Comparison of ENCODE assay signal across 8 cellular contexts in the genomic region with DNA sequence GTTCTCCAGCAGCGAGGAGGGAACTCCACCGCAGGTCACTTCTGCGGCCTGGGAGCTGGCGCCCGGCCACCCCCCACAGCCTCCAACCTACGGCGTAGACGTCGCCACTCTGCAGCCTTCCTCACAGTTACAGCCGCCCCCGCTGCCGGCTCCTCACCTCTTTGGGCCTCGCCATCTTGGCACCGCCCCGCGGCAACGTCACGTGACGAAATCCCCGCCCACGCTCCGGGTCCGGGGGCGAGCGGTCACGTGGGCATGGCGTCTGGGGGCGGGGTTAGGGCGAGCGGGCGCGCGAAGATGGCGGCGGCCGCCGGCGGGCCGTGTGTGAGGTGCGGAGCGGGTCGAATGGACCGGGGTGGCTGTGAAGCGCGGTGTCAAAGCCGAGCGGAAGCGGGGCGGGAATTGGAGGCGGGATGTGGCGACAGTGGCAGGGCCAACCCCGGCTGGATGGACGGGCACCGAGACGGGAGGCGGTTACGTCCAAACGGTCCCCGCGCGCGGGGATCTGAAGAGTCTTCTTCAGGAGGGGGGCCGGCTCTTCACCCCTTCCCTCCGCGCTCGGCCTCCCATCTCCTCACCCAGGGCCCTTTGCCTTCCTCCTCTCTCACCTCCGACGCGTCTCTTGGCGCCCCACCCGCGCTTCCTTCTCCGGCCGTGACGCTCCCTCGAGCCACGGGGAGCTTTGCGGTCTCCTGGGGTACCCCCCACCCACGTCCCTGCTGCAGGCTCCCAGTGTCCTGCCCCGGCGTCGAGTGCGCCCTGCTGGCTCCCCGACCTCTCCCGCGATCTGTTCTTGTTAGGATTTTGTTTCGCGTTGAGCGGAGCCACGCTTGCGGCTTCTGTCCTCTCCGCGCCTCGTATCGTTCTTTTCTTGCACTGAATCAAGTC. TPM values are rescaled to one million over a fixed set of nuclear protein-coding genes. Genes with fewer than 3 reads are reported as not detected.
DNase-seq lines count a peak whose midpoint lies in the region; ATAC-seq, FAIRE-seq and TF ChIP-seq lines count a peak whose summit lies in the region.

TSS of gene DOLK (minus strand) at position 181 of the 888 bp plus-strand sequence. CDS start 300 bp downstream, outside the sequence.
TSS of gene NUP188 (plus strand) at position 277 of the 888 bp plus-strand sequence. CDS start at position 298, 21 bp downstream.

- H3K9me3 ChIP-seq in Caco-2 (no peaks in the 10 kb centered on the region), NT2/D1 (ENCODE audit: insufficient read depth, low read length) (no peaks in the 10 kb centered on the region), endodermal cell (ENCODE audit: control insufficient read depth, low read length) (no peaks in the 10 kb centered on the region), mesodermal cell (ENCODE audit: control insufficient read depth, low read length) (no peaks in the 10 kb centered on the region)

- ATAC-seq in GM21367 (IDR thresholded peaks at IDR 0.05; ENCODE audit: unreplicated experiment) = peak; percentile 67

- intact Hi-C loops in Caco-2 (cut with micrococcal nuclease; ENCODE audit: unreplicated experiment) = loop anchor here (5.0 kb wide), 1 partner anchor 80 kb away; the partner anchor contains the start of gene SH3GLB2

- peak; percentile 80 for FAIRE-seq in HTR-8/SVneo (lab: Jason Lieb, UNC)

- BruUV-seq in Caco-2 (replicated peaks; lab: Mats Ljungman, UMichigan) = TSS peak; percentile 48

- H3K9me3 Mint-ChIP-seq in Caco-2 (ENCODE audit: unreplicated experiment) (no peaks in the 10 kb centered on the region), endodermal cell (no peaks in the 10 kb centered on the region)

- peak within 1 kb of the TSS; percentile 96 for H3K27ac Mint-ChIP-seq in Caco-2 (ENCODE audit: unreplicated experiment)
- H3K27ac Mint-ChIP-seq in endodermal cell = peak within 1 kb of the TSS; percentile 98

- peaks cover 32% of the 10 kb centered on the region for H3K36me3 Mint-ChIP-seq in Caco-2 (ENCODE audit: insufficient read depth, unreplicated experiment)
- H3K36me3 Mint-ChIP-seq in endodermal cell (ENCODE audit: low read depth) = peaks cover 22% of the 10 kb centered on the region

- H3K4me3 Mint-ChIP-seq in Caco-2 (ENCODE audit: unreplicated experiment) = peak within 1 kb of the TSS; percentile 92
- H3K4me3 Mint-ChIP-seq in endodermal cell = peak within 1 kb of the TSS; percentile 89

- TF ChIP-seq CTCF in Caco-2 (IDR thresholded peaks at IDR 0.05; ENCODE audit: insufficient read depth in 1 of 2, low read depth in 1 of 2, low read length in 1 of 2, severe bottlenecking in 1 of 2, unreplicated experiment in 1 of 2) = no peak
- no peak for TF ChIP-seq CTCF in endodermal cell (conservative IDR thresholded peaks at IDR 0.05)

- H3K27ac ChIP-seq in endodermal cell (ENCODE audit: low read depth, low read length) (peak within 1 kb of the TSS; percentile 55), mesodermal cell (ENCODE audit: low read depth, low read length, severe bottlenecking) (peak within 1 kb of the TSS; percentile 74)

- H3K27me3 ChIP-seq in Caco-2 (replicated peaks; ENCODE audit: control insufficient read depth, insufficient read depth, low read length) = no peaks in the 10 kb centered on the region
- H3K27me3 ChIP-seq in NT2/D1 (ENCODE audit: insufficient read depth, insufficient read length) = no peaks in the 10 kb centered on the region
- no peaks in the 10 kb centered on the region for H3K27me3 ChIP-seq in endodermal cell (ENCODE audit: control insufficient read depth, insufficient read depth, low read length, poor library complexity, severe bottlenecking)

- POLR2A ChIA-PET in Caco-2 (lab: Charles Lee) = interaction anchor here (0.9 kb wide), 1 partner anchor 128 kb away, joined by 3 read pairs; no protein-coding TSS in a partner anchor

- no peaks in the 10 kb centered on the region for H3K27me3 Mint-ChIP-seq in Caco-2 (ENCODE audit: insufficient read depth, unreplicated experiment)
- H3K27me3 Mint-ChIP-seq in endodermal cell (ENCODE audit: insufficient read depth) = no peaks in the 10 kb centered on the region

- H3K9ac ChIP-seq in NT2/D1 (ENCODE audit: insufficient read length, low read depth) = peak within 1 kb of the TSS; percentile 98
- peak within 1 kb of the TSS; percentile 92 for H3K9ac ChIP-seq in endodermal cell (ENCODE audit: extremely low read depth, low read length, poor library complexity, severe bottlenecking)

- DNase-seq in Caco-2 = peak; percentile 94 to 98
- peak; percentile 93 for DNase-seq in HTR-8/SVneo (ENCODE audit: insufficient read length, low spot score)
- peak; percentile 87 for DNase-seq in NT2/D1 (ENCODE audit: low read depth, low spot score)
- DNase-seq in activated CD8-positive, alpha-beta memory T cell treated with anti-CD3 and anti-CD28 coated beads, Interleukin-2, amount 50 U/mL, for 1 hour (ENCODE audit: extremely low read depth) = peak; percentile 89
- peak; percentile 99 for DNase-seq in endodermal cell
- DNase-seq in stimulated activated CD8-positive, alpha-beta memory T cell treated with anti-CD3 and anti-CD28 coated beads, Interleukin-15, amount 100 ng/mL, for 24 hours (ENCODE audit: low read depth) = peak; percentile 100

- 0 to 1% methylated on average over 37 to 95 of the region's 95 CpGs for WGBS in endodermal cell (ENCODE audit: insufficient coverage in 1 of 2, insufficient read length in 1 of 2), 2 experiments
- 0% methylated on average over 42 to 74 of the region's 95 CpGs for WGBS in mesodermal cell (ENCODE audit: insufficient coverage in 2 of 2), 2 experiments

- H3K4me1 Mint-ChIP-seq in Caco-2 (ENCODE audit: low read depth, unreplicated experiment) (peaks cover 24% of the 10 kb centered on the region), endodermal cell (peaks cover 12% of the 10 kb centered on the region)

- CTCF ChIA-PET in Caco-2 (lab: Charles Lee) = interaction anchor here (0.6 to 1.0 kb wide), 2 partner anchors 57 to 81 kb away, joined by 3 to 5 read pairs; partner anchors contain the start of gene SH3GLB2

- H3K4me3 ChIP-seq in Caco-2 (ENCODE audit: low read depth, low read length) (peak within 1 kb of the TSS; percentile 98), NT2/D1 (ENCODE audit: insufficient read length, low read depth) (peak within 1 kb of the TSS; percentile 97), endodermal cell (ENCODE audit: low read length) (peak within 1 kb of the TSS; percentile 95), mesodermal cell (ENCODE audit: extremely low read depth, insufficient read depth, low read length, poor library complexity, severe bottlenecking) (peak within 1 kb of the TSS; percentile 99)

- H3K4me1 ChIP-seq in Caco-2 (peaks cover 26% of the 10 kb centered on the region), NT2/D1 (ENCODE audit: insufficient read depth, insufficient read length) (peaks cover 9% of the 10 kb centered on the region), endodermal cell (ENCODE audit: control insufficient read depth, insufficient read depth, low read length) (peaks cover 3% of the 10 kb centered on the region), mesodermal cell (ENCODE audit: control insufficient read depth, insufficient read depth, low read length, poor library complexity, severe bottlenecking) (peaks cover 2% of the 10 kb centered on the region)

- H3K36me3 ChIP-seq in Caco-2 (ENCODE audit: control insufficient read depth, insufficient read depth, low read length) (no peaks in the 10 kb centered on the region; the same call in 1 of the 2 replicates), NT2/D1 (ENCODE audit: insufficient read depth, insufficient read length, low read length) (peaks cover 64% of the 10 kb centered on the region), endodermal cell (ENCODE audit: control insufficient read depth, insufficient read depth, low read length) (peaks cover 29% of the 10 kb centered on the region), mesodermal cell (ENCODE audit: control insufficient read depth, insufficient read depth, low read length) (peaks cover 58% of the 10 kb centered on the region)

RNA-seq across cellular contexts. Expression of gene DOLK, which starts in this region (rescaled TPM):
- total RNA-seq in Caco-2 (2022) = 25.9 and 27.2 TPM in 2 replicates
- 10 to 100 TPM; 18.0 to 19.8 TPM for total RNA-seq in endodermal cell
- polyA plus RNA-seq in endodermal cell (2013, experiment 1 of 2) = 14.3 TPM
- polyA plus RNA-seq in endodermal cell (2013, experiment 2 of 2) = 13.4 TPM
- polyA plus RNA-seq in mesodermal cell (2013, experiment 1 of 2) = 12.9 TPM
- polyA plus RNA-seq in mesodermal cell (2013, experiment 2 of 2) = 12.3 TPM

RNA-seq across cellular contexts. Expression of gene NUP188, which starts in this region (rescaled TPM):
- total RNA-seq in Caco-2 (2022) (80.9 and 85.7 TPM in 2 replicates), endodermal cell (10 to 100 TPM; 89.8 to 94.8 TPM)
- 59.2 TPM for polyA plus RNA-seq in endodermal cell (2013, experiment 1 of 2)
- 49.7 TPM for polyA plus RNA-seq in endodermal cell (2013, experiment 2 of 2)
- polyA plus RNA-seq in mesodermal cell (2013, experiment 1 of 2) = 46.3 TPM
- 41.6 TPM for polyA plus RNA-seq in mesodermal cell (2013, experiment 2 of 2)

Comparison
In these comparisons a context has a peak if more than half of its experiments do, and no peak if none do; other contexts are left out.
1. Peak in every context shown above with its lines: DNase-seq, ATAC-seq, H3K4me3 ChIP-seq and H3K27ac ChIP-seq.